ENCODE assay signal across 27 cellular contexts in the genomic region with DNA sequence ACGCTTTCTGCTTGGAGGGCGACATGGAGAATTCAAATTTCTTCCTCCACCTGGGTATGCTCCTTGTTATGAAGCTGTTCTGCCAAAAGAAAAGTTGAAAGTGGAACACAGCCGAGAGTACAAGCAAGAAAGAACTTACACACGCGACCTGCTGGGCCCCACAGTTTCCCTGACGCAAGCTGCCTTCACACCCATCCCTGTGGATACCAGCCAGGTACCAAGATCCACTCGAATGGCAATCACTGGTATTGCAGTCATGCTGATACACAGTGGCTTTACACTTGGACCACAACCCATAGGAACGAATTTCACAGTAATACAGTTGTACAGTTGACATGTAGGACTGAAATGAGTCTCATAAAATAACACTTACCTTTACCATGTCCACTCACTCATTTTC.
"Had no signal": no experiment of that assay in that cellular context is flagged by ENCODE, and none has a peak within 500 bp of the region (broad histone marks: within the 10 kb centered on the region; RNA-seq: fewer than 3 reads in every experiment).

No MANE protein-coding gene starts in this region.

- H3K4me3 ChIP-seq: lung, neural progenitor cell, ovary, skin epidermis, stomach, testis, thyroid gland, transverse colon, upper lobe of right lung had no signal

- H2AFZ ChIP-seq: neural progenitor cell had no signal

- ATAC-seq: left lobe of liver; natural killer cell; sciatic nerve; stimulated activated naive B cell treated with anti-CD40 and anti-IgM and Interleukin-4, amounts not matched to agents 10 μg/mL and 1 μg/mL and 100 μg/mL, for 72 hours; stimulated activated naive CD8-positive, alpha-beta T cell treated with anti-CD3 and anti-CD28 coated beads, Interleukin-15, Interleukin-2, amounts not matched to agents 100 U/mL and 50 U/mL, for 24 hours; upper lobe of right lung had no signal

- H3K36me3 ChIP-seq: neural progenitor cell, ovary, thyroid gland, transverse colon, upper lobe of right lung had no signal

- H3K4me2 ChIP-seq: neural progenitor cell had no signal

- H3K4me1 ChIP-seq: neural progenitor cell, stomach, testis, thyroid gland, transverse colon, upper lobe of right lung had no signal

- H3K9ac ChIP-seq: neural progenitor cell had no signal

- H3K27me3 ChIP-seq: neural progenitor cell, ovary, stomach, testis, thyroid gland, transverse colon, upper lobe of right lung had no signal

- H3K27ac ChIP-seq: neural progenitor cell, ovary, skin epidermis, stomach, testis, thyroid gland, transverse colon, upper lobe of right lung had no signal

- H3K27ac Mint-ChIP-seq: mesothelial cell of epicardium; naive B cell; natural killer cell; nephron progenitor cell; neural progenitor cell; progenitor cell of endocrine pancreas; stimulated activated naive B cell treated with anti-CD40 and anti-IgM and Interleukin-4, amounts not matched to agents 10 μg/mL and 1 μg/mL and 100 μg/mL, for 72 hours had no signal

- H3K36me3 Mint-ChIP-seq: mesothelial cell of epicardium; naive B cell; natural killer cell; neural progenitor cell; stimulated activated naive B cell treated with anti-CD40 and anti-IgM and Interleukin-4, amounts not matched to agents 10 μg/mL and 1 μg/mL and 100 μg/mL, for 72 hours had no signal

- H3K27me3 Mint-ChIP-seq: naive B cell; progenitor cell of endocrine pancreas; stimulated activated naive B cell treated with anti-CD40 and anti-IgM and Interleukin-4, amounts not matched to agents 10 μg/mL and 1 μg/mL and 100 μg/mL, for 72 hours had no signal

- H3K9me3 ChIP-seq: ovary, stomach, testis, thyroid gland, transverse colon, upper lobe of right lung had no signal

- DNase-seq: hippocampal formation; kidney glomerular epithelial cell; left cardiac atrium; mesendoderm; naive B cell; natural killer cell; nephron progenitor cell; ovary; right cardiac atrium; stimulated activated CD4-positive, alpha-beta T cell treated with anti-CD3 and anti-CD28 coated beads, Interleukin-12 subunit alpha, Interleukin-12 subunit beta, amount 100 ng/mL, for 4 hours; stimulated activated CD4-positive, alpha-beta T cell treated with anti-CD3 and anti-CD28 coated beads, Interleukin-15, amount 100 ng/mL, for 24 hours; stimulated activated CD4-positive, alpha-beta T cell treated with anti-CD3 and anti-CD28 coated beads, Interleukin-2, amount 100 ng/mL, for 24 hours; stimulated activated CD4-positive, alpha-beta T cell treated with anti-CD3 and anti-CD28 coated beads, Interleukin-4, amount 100 ng/mL, for 1 hour; stimulated activated naive B cell treated with anti-CD40 and anti-IgM and Interleukin-4, amounts not matched to agents 10 μg/mL and 1 μg/mL and 100 μg/mL, for 72 hours; stimulated activated naive CD8-positive, alpha-beta T cell treated with anti-CD3 and anti-CD28 coated beads, Interleukin-15, Interleukin-2, amounts not matched to agents 100 U/mL and 50 U/mL, for 24 hours; stomach; testis; thyroid gland; transverse colon; upper lobe of right lung had no signal

- H3K4me3 Mint-ChIP-seq: mesothelial cell of epicardium; naive B cell; natural killer cell; nephron progenitor cell; neural progenitor cell; stimulated activated naive B cell treated with anti-CD40 and anti-IgM and Interleukin-4, amounts not matched to agents 10 μg/mL and 1 μg/mL and 100 μg/mL, for 72 hours had no signal

- H3K4me1 Mint-ChIP-seq: mesothelial cell of epicardium; naive B cell; nephron progenitor cell; neural progenitor cell; stimulated activated naive B cell treated with anti-CD40 and anti-IgM and Interleukin-4, amounts not matched to agents 10 μg/mL and 1 μg/mL and 100 μg/mL, for 72 hours had no signal

- H3K9me3 Mint-ChIP-seq: mesothelial cell of epicardium, naive B cell, nephron progenitor cell, neural progenitor cell had no signal
